Comparison of ENCODE assay signal across 13 cellular contexts in the genomic region with DNA sequence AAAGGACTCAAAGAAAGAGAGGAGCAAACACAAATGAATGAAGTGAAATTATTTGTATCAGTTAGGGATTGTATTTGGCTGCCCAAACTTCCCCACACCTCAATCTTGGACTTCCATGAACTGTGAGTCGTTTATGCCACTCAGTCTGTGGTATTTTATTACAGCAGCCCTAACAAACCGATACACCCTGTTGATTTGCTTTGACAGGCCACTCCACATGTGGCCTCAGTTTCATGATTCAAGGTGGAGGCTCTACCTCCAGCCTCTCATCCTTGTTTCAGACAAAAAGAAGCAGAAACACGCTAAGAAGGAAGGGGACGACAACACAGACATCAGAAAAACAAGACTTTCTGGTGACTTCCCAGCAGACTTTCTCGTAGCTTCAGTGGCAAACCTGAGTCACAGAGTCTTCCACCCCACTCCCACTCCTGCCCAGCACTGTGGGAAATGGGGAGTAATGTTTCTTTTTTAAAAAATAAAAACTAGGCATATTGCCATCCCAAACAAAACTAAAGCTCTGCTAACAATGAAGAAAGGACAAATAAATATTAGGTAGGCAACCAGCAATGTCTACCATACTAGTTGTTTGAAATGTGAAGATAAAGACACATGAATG.
"Had no signal": no experiment of that assay in that cellular context is flagged by ENCODE, and none has a peak within 500 bp of the region (broad histone marks: within the 10 kb centered on the region; RNA-seq: fewer than 3 reads in every experiment).

No MANE protein-coding gene starts in this region.

- H3K27ac Mint-ChIP-seq: memory B cell; nephron; stimulated activated naive B cell treated with anti-CD40 and anti-IgM and Interleukin-4, amounts not matched to agents 10 μg/mL and 1 μg/mL and 100 μg/mL, for 72 hours; T-helper 17 cell; type B pancreatic cell had no signal

- DNase-seq: activated CD4-positive, CD25-positive, alpha-beta regulatory T cell; activated naive CD4-positive, alpha-beta T cell treated with anti-CD3 and anti-CD28 coated beads, Interleukin-2, amount 50 U/mL, for 16 hours; adrenal gland; heart left ventricle; left cardiac atrium; right lobe of liver; small intestine; stimulated activated naive B cell treated with anti-CD40 and anti-IgM and Interleukin-4, amounts not matched to agents 10 μg/mL and 1 μg/mL and 100 μg/mL, for 72 hours; SW 1271; T-helper 17 cell had no signal

- H3K27me3 Mint-ChIP-seq: stimulated activated naive B cell treated with anti-CD40 and anti-IgM and Interleukin-4, amounts not matched to agents 10 μg/mL and 1 μg/mL and 100 μg/mL, for 72 hours; type B pancreatic cell had no signal

- H3K36me3 Mint-ChIP-seq: memory B cell; stimulated activated naive B cell treated with anti-CD40 and anti-IgM and Interleukin-4, amounts not matched to agents 10 μg/mL and 1 μg/mL and 100 μg/mL, for 72 hours; type B pancreatic cell had no signal

- H3K4me3 Mint-ChIP-seq: memory B cell; nephron; stimulated activated naive B cell treated with anti-CD40 and anti-IgM and Interleukin-4, amounts not matched to agents 10 μg/mL and 1 μg/mL and 100 μg/mL, for 72 hours; T-helper 17 cell; type B pancreatic cell had no signal

- H3K9me3 Mint-ChIP-seq: nephron; stimulated activated naive B cell treated with anti-CD40 and anti-IgM and Interleukin-4, amounts not matched to agents 10 μg/mL and 1 μg/mL and 100 μg/mL, for 72 hours had no signal
